Comparison of ENCODE assay signal across 28 cellular contexts in genomic region chr9:35723908-35724307, GRCh38. TPM values are rescaled to one million over a fixed set of nuclear protein-coding genes. Genes with fewer than 3 reads are reported as not detected.
"Had no signal": no experiment of that assay in that cellular context is flagged by ENCODE, and none has a peak within 500 bp of the region (broad histone marks: within the 10 kb centered on the region; RNA-seq: fewer than 3 reads in every experiment).

No MANE protein-coding gene starts in this region.

- H3K4me3 Mint-ChIP-seq: activated naive CD4-positive, alpha-beta T cell treated with anti-CD3 and anti-CD28 coated beads for 36 hours; activated naive CD8-positive, alpha-beta T cell; activated T-helper 17 cell treated with anti-CD3 and anti-CD28 coated beads, Interleukin-2, amount 50 U/mL, for 72 hours; T-cell had no signal

- DNase-seq: activated CD4-positive, alpha-beta T cell treated with anti-CD3 and anti-CD28 coated beads for 48 hours; activated CD4-positive, alpha-beta T cell treated with anti-CD3 and anti-CD28 coated beads, Interleukin-2, amount 50 U/mL, for 48 hours; activated gamma-delta T cell; activated naive CD4-positive, alpha-beta T cell treated with anti-CD3 and anti-CD28 coated beads for 36 hours; activated T-cell treated with anti-CD3 and anti-CD28 coated beads, Interleukin-2, amount 50 U/mL, for 48 hours; caudate nucleus; MG63; MV-4-11; NCI-H1092 treated with DMSO at 0.1 percent for 48 hours; NCI-H1417 treated with DMSO at 0.1 percent for 48 hours; NCI-H1694; NCI-H2029; NCI-H2107; NCI-H2171 treated with DMSO at 0.1 percent for 48 hours; NCI-H226; NCI-H526; NCI-H774; RPMI8226; T-cell; T-helper 2 cell; T1000; WERI-Rb-1 had no signal

- H3K4me3 ChIP-seq: breast epithelium, MG63, SK-N-MC had no signal

- H3K9me3 ChIP-seq: breast epithelium, MG63 had no signal

- H3K9me3 Mint-ChIP-seq: activated naive CD4-positive, alpha-beta T cell treated with anti-CD3 and anti-CD28 coated beads for 36 hours; activated T-helper 17 cell treated with anti-CD3 and anti-CD28 coated beads, Interleukin-2, amount 50 U/mL, for 72 hours; T-cell had no signal

- H3K27ac ChIP-seq: breast epithelium, SK-N-MC, WERI-Rb-1 had no signal

- H3K27ac Mint-ChIP-seq: activated T-helper 17 cell treated with anti-CD3 and anti-CD28 coated beads, Interleukin-2, amount 50 U/mL, for 72 hours; T-cell had no signal

- H3K27me3 Mint-ChIP-seq: activated naive CD8-positive, alpha-beta T cell; activated T-helper 17 cell treated with anti-CD3 and anti-CD28 coated beads, Interleukin-2, amount 50 U/mL, for 72 hours; T-cell had no signal

- ATAC-seq: activated CD4-positive, CD25-positive, alpha-beta regulatory T cell treated with anti-CD3 and anti-CD28 coated beads, Interleukin-2, amount 50 U/mL, for 24 hours; activated T-helper 17 cell treated with anti-CD3 and anti-CD28 coated beads, Interleukin-2, amount 50 U/mL, for 72 hours; Right ventricle myocardium inferior; T-cell had no signal

- H3K27me3 ChIP-seq: breast epithelium, MG63 had no signal

RNA-seq across cellular contexts. Expression of gene MSMP, which starts 30.2 kb away (rescaled TPM):
- total RNA-seq: activated T-helper 17 cell treated with anti-CD3 and anti-CD28 coated beads, Interleukin-2, amount 50 U/mL, for 72 hours; breast epithelium; Right ventricle myocardium inferior had no signal
